ENCODE assay signal across 2 cellular contexts in genomic region chr4:3443750-3444309, GRCh38.
TF ChIP-seq lines count a peak whose summit lies in the region.

No MANE protein-coding gene starts in this region.

TF ChIP-seq in IMR-90, 13 proteins besides CTCF, POLR2A, EP300 and RAD21:
- TF ChIP-seq FOS (IDR thresholded peaks at IDR 0.05; ENCODE audit: low read depth, low read length) (no peak), MAZ (IDR thresholded peaks at IDR 0.05; ENCODE audit: borderline replicate concordance, low read depth, low read length) (no peak), RFX5 (IDR thresholded peaks at IDR 0.05; ENCODE audit: low read depth, low read length) (no peak), NFE2L2 (IDR thresholded peaks at IDR 0.05; ENCODE audit: low read depth, low read length) (no peak), CHD1 (IDR thresholded peaks at IDR 0.05; ENCODE audit: low read depth, low read length) (no peak), BHLHE40 (IDR thresholded peaks at IDR 0.05; ENCODE audit: low read depth, low read length) (no peak), MAFK (IDR thresholded peaks at IDR 0.05; ENCODE audit: low read depth, low read length) (no peak), RCOR1 (IDR thresholded peaks at IDR 0.05; ENCODE audit: insufficient replicate concordance, low read length) (no peak), CEBPB (IDR thresholded peaks at IDR 0.05; ENCODE audit: low read depth, low read length) (no peak)
- TF ChIP-seq, protein P1, sequence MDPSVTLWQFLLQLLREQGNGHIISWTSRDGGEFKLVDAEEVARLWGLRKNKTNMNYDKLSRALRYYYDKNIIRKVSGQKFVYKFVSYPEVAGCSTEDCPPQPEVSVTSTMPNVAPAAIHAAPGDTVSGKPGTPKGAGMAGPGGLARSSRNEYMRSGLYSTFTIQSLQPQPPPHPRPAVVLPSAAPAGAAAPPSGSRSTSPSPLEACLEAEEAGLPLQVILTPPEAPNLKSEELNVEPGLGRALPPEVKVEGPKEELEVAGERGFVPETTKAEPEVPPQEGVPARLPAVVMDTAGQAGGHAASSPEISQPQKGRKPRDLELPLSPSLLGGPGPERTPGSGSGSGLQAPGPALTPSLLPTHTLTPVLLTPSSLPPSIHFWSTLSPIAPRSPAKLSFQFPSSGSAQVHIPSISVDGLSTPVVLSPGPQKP (IDR thresholded peaks at IDR 0.05; ENCODE audit: borderline replicate concordance, low read depth, low read length), result no peak
- TF ChIP-seq, protein P2, sequence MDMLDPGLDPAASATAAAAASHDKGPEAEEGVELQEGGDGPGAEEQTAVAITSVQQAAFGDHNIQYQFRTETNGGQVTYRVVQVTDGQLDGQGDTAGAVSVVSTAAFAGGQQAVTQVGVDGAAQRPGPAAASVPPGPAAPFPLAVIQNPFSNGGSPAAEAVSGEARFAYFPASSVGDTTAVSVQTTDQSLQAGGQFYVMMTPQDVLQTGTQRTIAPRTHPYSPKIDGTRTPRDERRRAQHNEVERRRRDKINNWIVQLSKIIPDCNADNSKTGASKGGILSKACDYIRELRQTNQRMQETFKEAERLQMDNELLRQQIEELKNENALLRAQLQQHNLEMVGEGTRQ (IDR thresholded peaks at IDR 0.05; ENCODE audit: low read depth, low read length), result no peak

TF ChIP-seq in K562, 482 proteins besides CTCF, POLR2A, EP300 and RAD21:
- TF ChIP-seq, protein P3, sequence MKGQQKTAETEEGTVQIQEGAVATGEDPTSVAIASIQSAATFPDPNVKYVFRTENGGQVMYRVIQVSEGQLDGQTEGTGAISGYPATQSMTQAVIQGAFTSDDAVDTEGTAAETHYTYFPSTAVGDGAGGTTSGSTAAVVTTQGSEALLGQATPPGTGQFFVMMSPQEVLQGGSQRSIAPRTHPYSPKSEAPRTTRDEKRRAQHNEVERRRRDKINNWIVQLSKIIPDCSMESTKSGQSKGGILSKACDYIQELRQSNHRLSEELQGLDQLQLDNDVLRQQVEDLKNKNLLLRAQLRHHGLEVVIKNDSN (CRISPR knock-in tag; IDR thresholded peaks at IDR 0.05), result 0 out of 2 replicates have a peak, but pooled peaks have one; percentile 38
- no peak for TF ChIP-seq CBX2 (IDR thresholded peaks at IDR 0.05; ENCODE audit: insufficient read depth, low read length, poor library complexity, severe bottlenecking)
